8 cellular contexts compared by ENCODE assay signal in genomic region chr2:23940976-23941605, GRCh38. TPM values are rescaled to one million over a fixed set of nuclear protein-coding genes. Genes with fewer than 3 reads are reported as not detected.
DNase-seq lines count a peak whose midpoint lies in the region; ATAC-seq, FAIRE-seq and TF ChIP-seq lines count a peak whose summit lies in the region.

No MANE protein-coding gene starts in this region.

- no peaks in the 10 kb centered on the region for H3K9me3 Mint-ChIP-seq in T-helper 2 cell treated with Interferon-gamma antibody and Interleukin-4, amounts not matched to agents 5 μg/mL and 100 μg/mL, for 36 hours

- H3K4me3 Mint-ChIP-seq in T-helper 2 cell treated with Interferon-gamma antibody and Interleukin-4, amounts not matched to agents 5 μg/mL and 100 μg/mL, for 36 hours = peak overlapping the region; percentile 95

- H4K5ac ChIP-seq in H1 (ENCODE audit: insufficient read length, low read depth, low read length) = peak overlapping the region; percentile 25

- H2BK120ac ChIP-seq in H1 (replicated peaks; ENCODE audit: low read depth, low read length) = no peak overlapping the region

- peaks cover 11% of the 10 kb centered on the region for H3K36me3 Mint-ChIP-seq in T-helper 2 cell treated with Interferon-gamma antibody and Interleukin-4, amounts not matched to agents 5 μg/mL and 100 μg/mL, for 36 hours (ENCODE audit: low read depth)

- no peak for FAIRE-seq in H1 (lab: Jason Lieb, UNC)

- no peak overlapping the region for H3K14ac ChIP-seq in H1 (ENCODE audit: insufficient read length)

- WGBS in H1 (ENCODE audit: extremely low coverage in 1 of 2, insufficient coverage in 1 of 2, insufficient read length in 1 of 2, insufficient replicate concordance in 2 of 2, low coverage in 1 of 2, low lambda C conversion rate in 2 of 2, missing lambda C conversion rate in 1 of 2), 2 experiments = 10% methylated on average over 14 of the region's 15 CpGs; no CpG with 5 or more reads in 1 of the 2 experiments

- no peak for TF ChIP-seq CTCF in H1 (IDR thresholded peaks at IDR 0.05; ENCODE audit: control extremely low read depth in 1 of 3, insufficient read depth in 1 of 3, low read depth in 1 of 3, low read length in 3 of 3)

- H2BK15ac ChIP-seq in H1 (ENCODE audit: low read length) = no peak overlapping the region

- H4K8ac ChIP-seq in H1 (ENCODE audit: extremely low read depth, insufficient read depth, low read length) = 0 out of 2 replicates have a peak overlapping the region, but pooled peaks have one; percentile 14

- H2BK20ac ChIP-seq in H1 (ENCODE audit: low read length) = no peak overlapping the region

- POLR2A ChIA-PET in H1 (lab: Charles Lee; ENCODE audit: partially characterized antibody) = interaction anchor here (0.8 to 12.6 kb wide), 5 partner anchors 9 to 85 kb away, joined by 4 to 130 read pairs (median 6); partner anchors contain the start of genes ATAD2B and MFSD2B

- no peak for TF ChIP-seq POLR2A in H1 (IDR thresholded peaks at IDR 0.05; ENCODE audit: control extremely low read depth in 1 of 2, low read depth in 2 of 2, low read length in 2 of 2)

- peak overlapping the region; percentile 68; the same call in 1 of the 2 replicates for H2AFZ ChIP-seq in H1 (ENCODE audit: low read length)

- H3K9ac ChIP-seq in H1 (replicated peaks in 1 of 4; ENCODE audit: extremely low read depth in 1 of 4, low read depth in 3 of 4, low read length in 3 of 4) = peak overlapping the region; percentile 85 to 98 (median 87)
- peak overlapping the region; percentile 36 for H3K9ac ChIP-seq in mucosa of stomach (ENCODE audit: low read length)

- ATAC-seq in GM18907 (IDR thresholded peaks at IDR 0.05; ENCODE audit: unreplicated experiment) (no peak), HG03139 (IDR thresholded peaks at IDR 0.05; ENCODE audit: unreplicated experiment) (no peak)

- peaks cover 2% of the 10 kb centered on the region for H3K23me2 ChIP-seq in H1 (ENCODE audit: low read depth, low read length)

- H3K4me2 ChIP-seq in H1 (ENCODE audit: insufficient read depth in 1 of 2, low read depth in 2 of 2, low read length in 2 of 2) = peak overlapping the region; percentile 91 to 92

- H2BK12ac ChIP-seq in H1 (ENCODE audit: low read depth, low read length) = no peak overlapping the region

- peak overlapping the region; percentile 57 to 83 (median 81) for H3K4me3 ChIP-seq in H1 (ENCODE audit: extremely low read depth in 1 of 4, insufficient read depth in 2 of 4, low read depth in 3 of 4, low read length in 4 of 4)
- no peak overlapping the region for H3K4me3 ChIP-seq in mucosa of stomach (ENCODE audit: low read length)

- H2BK5ac ChIP-seq in H1 (ENCODE audit: low read depth, low read length) = peak overlapping the region; percentile 66; the same call in 1 of the 2 replicates

- H3K27me3 ChIP-seq in H1 (replicated peaks in 1 of 4; ENCODE audit: control insufficient read depth in 3 of 4, extremely low read depth in 1 of 4, insufficient read depth in 3 of 4, low read length in 3 of 4) (no peaks in the 10 kb centered on the region), mucosa of stomach (ENCODE audit: control insufficient read depth, insufficient read depth, low read length) (peaks cover 5% of the 10 kb centered on the region)

- no peaks in the 10 kb centered on the region for H3K36me3 ChIP-seq in H1 (ENCODE audit: control insufficient read depth in 2 of 4, insufficient read depth in 4 of 4, low read length in 3 of 4)
- H3K36me3 ChIP-seq in mucosa of stomach (ENCODE audit: control insufficient read depth, insufficient read depth, low read length) = no peaks in the 10 kb centered on the region

- H3K4me1 ChIP-seq in H1 (replicated peaks in 1 of 4; ENCODE audit: control insufficient read depth in 3 of 4, insufficient read depth in 4 of 4, low read length in 3 of 4) = peaks cover 2 to 6% (median 4%) of the 10 kb centered on the region in 4 experiments; a peak in 5 of 7 replicates
- peaks cover 12% of the 10 kb centered on the region for H3K4me1 ChIP-seq in mucosa of stomach (ENCODE audit: control insufficient read depth, insufficient read depth, low read length)

- H3K27ac ChIP-seq in H1 (ENCODE audit: low read depth, low read length) = peak overlapping the region; percentile 83; the same call in 1 of the 2 replicates

- DNase-seq in T-helper 2 cell treated with Interferon-gamma antibody and Interleukin-4, amounts not matched to agents 5 μg/mL and 100 μg/mL, for 36 hours (ENCODE audit: low spot score) = no peak
- no peak for DNase-seq in T-helper 2 cell
- peak; percentile 59 for DNase-seq in OCI-M1 (lab: John Stamatoyannopoulos, UW)
- DNase-seq in H1 (ENCODE audit: low read depth in 1 of 2, low spot score in 2 of 2) = no peak
- DNase-seq in NCI-H446 treated with DMSO at 0.1 percent for 48 hours (lab: John Stamatoyannopoulos, UW) = no peak

- TF ChIP-seq EP300 in H1 (IDR thresholded peaks at IDR 0.05; ENCODE audit: borderline replicate concordance in 1 of 2, low read depth in 2 of 2, low read length in 2 of 2) = no peak

- H3K18ac ChIP-seq in H1 (ENCODE audit: extremely low read depth, low read length) = peak overlapping the region; percentile 32

- peaks cover 0 to 3% of the 10 kb centered on the region in 2 experiments for H4K20me1 ChIP-seq in H1 (replicated peaks in 1 of 2; ENCODE audit: control insufficient read depth in 1 of 2, insufficient read depth in 2 of 2, low read length in 2 of 2)

- TF ChIP-seq RAD21 in H1 (IDR thresholded peaks at IDR 0.05 in 1 of 2, conservative IDR thresholded peaks at IDR 0.05 in 1 of 2; ENCODE audit: low read depth in 2 of 2, low read length in 2 of 2) = no peak

- no peak overlapping the region for H2AK5ac ChIP-seq in H1 (ENCODE audit: low read depth, low read length)

- H3K27ac Mint-ChIP-seq in T-helper 2 cell treated with Interferon-gamma antibody and Interleukin-4, amounts not matched to agents 5 μg/mL and 100 μg/mL, for 36 hours = peak overlapping the region; percentile 95

- CTCF ChIA-PET in H1 (lab: Charles Lee; ENCODE audit: partially characterized antibody) = interaction anchor here (0.5 to 7.5 kb wide), 5 partner anchors 11 to 115 kb away, joined by 3 to 58 read pairs (median 3); partner anchors contain the start of gene ATAD2B

- H3K9me3 ChIP-seq in H1 (ENCODE audit: insufficient read depth in 2 of 2, low read depth in 1 of 2, low read length in 1 of 2) = no peaks in the 10 kb centered on the region
- no peaks in the 10 kb centered on the region for H3K9me3 ChIP-seq in mucosa of stomach (ENCODE audit: control insufficient read depth, low read length)

- peak overlapping the region; percentile 91 for H4K91ac ChIP-seq in H1 (replicated peaks; ENCODE audit: insufficient read length, low read length)

- H3K79me2 ChIP-seq in H1 (ENCODE audit: control insufficient read depth in 1 of 2, insufficient read depth in 2 of 2, low read length in 2 of 2) = peaks cover 0 to 51% of the 10 kb centered on the region in 2 experiments; a peak in 2 of 4 replicates

- H3K23ac ChIP-seq in H1 (ENCODE audit: insufficient read length) = no peak overlapping the region

- H3K56ac ChIP-seq in H1 (replicated peaks; ENCODE audit: insufficient read length, low read depth, low read length) = no peak overlapping the region

- peak overlapping the region; percentile 57 for H3K4ac ChIP-seq in H1 (replicated peaks; ENCODE audit: insufficient read length, low read depth, low read length)

- H3K79me1 ChIP-seq in H1 (ENCODE audit: low read depth, low read length) = no peaks in the 10 kb centered on the region; the same call in 1 of the 2 replicates

- peaks cover 11% of the 10 kb centered on the region for H3K27me3 Mint-ChIP-seq in T-helper 2 cell treated with Interferon-gamma antibody and Interleukin-4, amounts not matched to agents 5 μg/mL and 100 μg/mL, for 36 hours (ENCODE audit: low read depth)

- peaks cover 28% of the 10 kb centered on the region for H3K4me1 Mint-ChIP-seq in T-helper 2 cell treated with Interferon-gamma antibody and Interleukin-4, amounts not matched to agents 5 μg/mL and 100 μg/mL, for 36 hours (ENCODE audit: low read depth)

TF ChIP-seq in H1, 55 proteins besides CTCF, POLR2A, EP300 and RAD21 (continues in another document):
- TF ChIP-seq EGR1 (IDR thresholded peaks at IDR 0.05; ENCODE audit: borderline replicate concordance, low read depth, low read length) (no peak), SIX5 (IDR thresholded peaks at IDR 0.05; ENCODE audit: low read depth, low read length) (no peak), USF2 (IDR thresholded peaks at IDR 0.05; ENCODE audit: low read length) (no peak), TAF1 (IDR thresholded peaks at IDR 0.05; ENCODE audit: low read depth, low read length) (no peak), RXRA (IDR thresholded peaks at IDR 0.05; ENCODE audit: insufficient read depth, low read depth, low read length) (no peak), JUN (IDR thresholded peaks at IDR 0.05; ENCODE audit: low read depth, low read length) (no peak), SAP30 (IDR thresholded peaks at IDR 0.05; ENCODE audit: insufficient read depth, insufficient replicate concordance, low read length) (no peak), SP1 (IDR thresholded peaks at IDR 0.05; ENCODE audit: low read depth, low read length) (no peak)

RNA-seq across cellular contexts. Expression of gene UBXN2A, which starts 0.8 kb away (rescaled TPM):
- total RNA-seq in H1 (2021; fragmentation: NEBNext Ultra II Directional; extraction: Animal tissue kit (Norgen Biotek cat#: 25700)) = 19.0 and 20.4 TPM in 2 replicates
- polyA plus RNA-seq in H1 (2011; rRNA removed) = 2.6 and 3.6 TPM in 2 replicates
- polyA plus RNA-seq in H1 (2011; cell fraction: cytosol; rRNA removed) = 5.1 TPM
- polyA plus RNA-seq in H1 (2011; cell fraction: nucleus; rRNA removed) = 2.7 TPM
- polyA plus RNA-seq in H1 (2012, experiment 1 of 2) = 4.6 to 14.6 TPM (median 7.5 TPM) in 4 replicates
- 2.0 TPM for polyA plus RNA-seq in H1 (2012, experiment 2 of 2)
- polyA plus RNA-seq in H1 (2013, experiment 1 of 2) = 13.9 TPM
- 13.7 TPM for polyA plus RNA-seq in H1 (2013, experiment 2 of 2)
- 4.2 and 5.1 TPM in 2 replicates for polyA minus RNA-seq in H1 (2011; rRNA and poly(A)+ RNA removed)
- 4.6 TPM for polyA minus RNA-seq in H1 (2011; cell fraction: cytosol; rRNA and poly(A)+ RNA removed)
- polyA minus RNA-seq in H1 (2011; cell fraction: nucleus; rRNA and poly(A)+ RNA removed) = 15.5 TPM

RNA-seq across cellular contexts. Expression of gene ATAD2B, which starts 14.2 kb away (rescaled TPM):
- total RNA-seq in H1 (2021; fragmentation: NEBNext Ultra II Directional; extraction: Animal tissue kit (Norgen Biotek cat#: 25700)) = 15.3 and 16.1 TPM in 2 replicates
- polyA plus RNA-seq in H1 (2011; rRNA removed) = 2.7 and 3.4 TPM in 2 replicates
- polyA plus RNA-seq in H1 (2011; cell fraction: cytosol; rRNA removed) = 3.7 TPM
- 5.3 TPM for polyA plus RNA-seq in H1 (2011; cell fraction: nucleus; rRNA removed)
- 2.6 to 5.3 TPM (median 4.3 TPM) in 4 replicates for polyA plus RNA-seq in H1 (2012, experiment 1 of 2)
- polyA plus RNA-seq in H1 (2012, experiment 2 of 2) = 0.42 TPM
- polyA plus RNA-seq in H1 (2013, experiment 1 of 2) = 4.7 TPM
- polyA plus RNA-seq in H1 (2013, experiment 2 of 2) = 4.0 TPM
- 12.9 and 15.0 TPM in 2 replicates for polyA minus RNA-seq in H1 (2011; rRNA and poly(A)+ RNA removed)
- polyA minus RNA-seq in H1 (2011; cell fraction: cytosol; rRNA and poly(A)+ RNA removed) = 7.2 TPM
- 38.5 TPM for polyA minus RNA-seq in H1 (2011; cell fraction: nucleus; rRNA and poly(A)+ RNA removed)
